In genomic region chr10:84427903-84428650, GRCh38 we compare ENCODE assay signal across 16 cellular contexts.
DNase-seq lines count a peak whose midpoint lies in the region; ATAC-seq and TF ChIP-seq lines count a peak whose summit lies in the region.
"Had no signal": no experiment of that assay in that cellular context is flagged by ENCODE, and none has a peak within 500 bp of the region (broad histone marks: within the 10 kb centered on the region; RNA-seq: fewer than 3 reads in every experiment).

No MANE protein-coding gene starts in this region.

- no peak overlapping the region for H3K4ac ChIP-seq in mesenchymal stem cell (ENCODE audit: low read depth in 1 of 2, low read length in 2 of 2)

- no peaks in the 10 kb centered on the region for H3K27me3 Mint-ChIP-seq in Calu3 (ENCODE audit: unreplicated experiment)
- H3K27me3 Mint-ChIP-seq: dendritic cell treated with granulocyte-macrophage colony-stimulating factor and Interleukin-4, amounts not matched to agents 40 ng/mL and 50 ng/mL, for 4 days; stimulated activated naive CD8-positive, alpha-beta T cell treated with anti-CD3 and anti-CD28 coated beads, Interleukin-15, amount 100 ng/mL, for 72 hours had no signal

- H2BK5ac ChIP-seq in mesenchymal stem cell (ENCODE audit: low read depth, low read length, poor library complexity, severe bottlenecking), result no peak overlapping the region

- H3K4me2 ChIP-seq in mesenchymal stem cell (ENCODE audit: low read length, poor library complexity, severe bottlenecking), result no peak overlapping the region

- TF ChIP-seq CTCF in Calu3 (IDR thresholded peaks at IDR 0.05; ENCODE audit: unreplicated experiment), result no peak

- peaks cover 28% of the 10 kb centered on the region for H3K4me1 Mint-ChIP-seq in Calu3 (ENCODE audit: low read depth, unreplicated experiment)

- H3K36me3 ChIP-seq in mesenchymal stem cell (ENCODE audit: control insufficient read depth in 1 of 2, insufficient read depth in 2 of 2, low read depth in 1 of 2, low read length in 2 of 2), result peaks cover 0 to 21% of the 10 kb centered on the region in 2 experiments
- H3K36me3 ChIP-seq: pancreas, vagina had no signal

- DNase-seq in Calu3 (peak; percentile 3), NCI-H2029 (lab: John Stamatoyannopoulos, UW) (peak; percentile 63), astrocyte of the hippocampus (ENCODE audit: low read depth, low spot score) (peak; percentile 67), mesenchymal stem cell (peak; percentile 22), NCI-H446 treated with DMSO at 0.1 percent for 48 hours (lab: John Stamatoyannopoulos, UW) (no peak), amygdala (lab: John Stamatoyannopoulos, UW) (no peak), NCI-H2227 (lab: John Stamatoyannopoulos, UW; ENCODE audit: unreplicated experiment) (no peak)
- DNase-seq: COR-L47; esophagus squamous epithelium; GF-D8; NCI-H1930; pancreas; stimulated activated naive CD8-positive, alpha-beta T cell treated with anti-CD3 and anti-CD28 coated beads, Interleukin-15, amount 100 ng/mL, for 72 hours had no signal

- no peak overlapping the region for H4K8ac ChIP-seq in mesenchymal stem cell (ENCODE audit: low read length)

- H3K9me3 Mint-ChIP-seq in Calu3 (ENCODE audit: low read depth, unreplicated experiment), result no peaks in the 10 kb centered on the region
- H3K9me3 Mint-ChIP-seq: dendritic cell treated with granulocyte-macrophage colony-stimulating factor and Interleukin-4, amounts not matched to agents 40 ng/mL and 50 ng/mL, for 4 days had no signal

- H2BK15ac ChIP-seq in mesenchymal stem cell (ENCODE audit: low read depth, poor library complexity, severe bottlenecking), result no peak overlapping the region

- H2AK5ac ChIP-seq in mesenchymal stem cell (ENCODE audit: low read length, severe bottlenecking), result no peak overlapping the region

- intact Hi-C loops in Calu3 (cut with micrococcal nuclease; ENCODE audit: unreplicated experiment), result loop anchor here (5.0 kb wide), 1 partner anchor 51 kb away; no protein-coding TSS in a partner anchor

- H4K91ac ChIP-seq in mesenchymal stem cell (ENCODE audit: low read length), result no peak overlapping the region

- H3K36me3 Mint-ChIP-seq in Calu3 (ENCODE audit: insufficient read depth, unreplicated experiment), result no peaks in the 10 kb centered on the region

- no peak overlapping the region for H3K18ac ChIP-seq in mesenchymal stem cell (ENCODE audit: low read depth in 1 of 2, low read length in 2 of 2)

- peaks cover 24% of the 10 kb centered on the region for H3K79me1 ChIP-seq in mesenchymal stem cell (replicated peaks; ENCODE audit: low read length, poor library complexity, severe bottlenecking)

- H2AFZ ChIP-seq in mesenchymal stem cell (ENCODE audit: low read depth, low read length), result no peak overlapping the region

- H3K9me3 ChIP-seq in mesenchymal stem cell (ENCODE audit: control insufficient read depth, low read length), result no peaks in the 10 kb centered on the region
- H3K9me3 ChIP-seq: esophagus squamous epithelium, pancreas, vagina had no signal

- ATAC-seq in HG03520 (IDR thresholded peaks at IDR 0.05; ENCODE audit: unreplicated experiment), result no peak
- ATAC-seq: pancreas; stimulated activated naive CD8-positive, alpha-beta T cell treated with anti-CD3 and anti-CD28 coated beads, Interleukin-15, amount 100 ng/mL, for 72 hours had no signal

- CTCF ChIA-PET in Calu3 (lab: Charles Lee), result interaction anchor here (1.0 kb wide), 1 partner anchor 109 kb away, joined by 3 read pairs; no protein-coding TSS in a partner anchor

- no peak overlapping the region for H3K14ac ChIP-seq in mesenchymal stem cell (ENCODE audit: low read length in 2 of 2)

- no peak overlapping the region for H3K4me3 Mint-ChIP-seq in Calu3 (ENCODE audit: low read depth, unreplicated experiment)
- H3K4me3 Mint-ChIP-seq: dendritic cell treated with granulocyte-macrophage colony-stimulating factor and Interleukin-4, amounts not matched to agents 40 ng/mL and 50 ng/mL, for 4 days; stimulated activated naive CD8-positive, alpha-beta T cell treated with anti-CD3 and anti-CD28 coated beads, Interleukin-15, amount 100 ng/mL, for 72 hours had no signal

- no peak overlapping the region for H3K27ac Mint-ChIP-seq in Calu3 (ENCODE audit: unreplicated experiment)
- H3K27ac Mint-ChIP-seq: dendritic cell treated with granulocyte-macrophage colony-stimulating factor and Interleukin-4, amounts not matched to agents 40 ng/mL and 50 ng/mL, for 4 days had no signal

- H3K4me1 ChIP-seq in mesenchymal stem cell (ENCODE audit: control insufficient read depth, insufficient read depth, low read depth, low read length), result peaks cover 5% of the 10 kb centered on the region

- H3K27ac ChIP-seq in mesenchymal stem cell (ENCODE audit: low read length, poor library complexity, severe bottlenecking), result no peak overlapping the region
- H3K27ac ChIP-seq: esophagus squamous epithelium, pancreas, vagina had no signal

- H3K27me3 ChIP-seq in mesenchymal stem cell (ENCODE audit: control insufficient read depth in 1 of 2, insufficient read depth in 1 of 2, low read length in 2 of 2), result no peaks in the 10 kb centered on the region
- H3K27me3 ChIP-seq: esophagus squamous epithelium, pancreas, vagina had no signal

- 87% methylated on average over 5 of the region's 5 CpGs for WGBS in mesenchymal stem cell

- H3K4me3 ChIP-seq in mesenchymal stem cell (ENCODE audit: insufficient read depth in 1 of 2, low read depth in 1 of 2, low read length in 2 of 2), result no peak overlapping the region
- H3K4me3 ChIP-seq: esophagus squamous epithelium, pancreas, vagina had no signal

- no peak overlapping the region for H3K23ac ChIP-seq in mesenchymal stem cell (ENCODE audit: low read length in 2 of 2)

- H2BK120ac ChIP-seq in mesenchymal stem cell (ENCODE audit: low read depth, low read length), result no peak overlapping the region

- no TSS peak for BruUV-seq in Calu3 (replicated peaks; lab: Mats Ljungman, UMichigan)

- H2BK12ac ChIP-seq in mesenchymal stem cell (ENCODE audit: low read length in 2 of 2), result no peak overlapping the region

- no peak overlapping the region for H3K9ac ChIP-seq in mesenchymal stem cell (ENCODE audit: low read length)

Comparison
In these comparisons a context has a peak if more than half of its experiments do, and no peak if none do; other contexts are left out.
1. DNase-seq: peak in Calu3 (single experiment), NCI-H2029 (single experiment), astrocyte of the hippocampus (single experiment) and mesenchymal stem cell (single experiment); none in NCI-H446 treated with DMSO at 0.1 percent for 48 hours (single experiment), amygdala (0 of 56) and NCI-H2227 (single experiment).